1 cellular context compared by ENCODE assay signal in genomic region chr12:34218193-34219045, GRCh38.
TF ChIP-seq lines count a peak whose summit lies in the region.

No MANE protein-coding gene starts in this region.

TF ChIP-seq in K562, 482 proteins besides CTCF, POLR2A, EP300 and RAD21 (continued from another document and continues in another):
- TF ChIP-seq, protein P1, sequence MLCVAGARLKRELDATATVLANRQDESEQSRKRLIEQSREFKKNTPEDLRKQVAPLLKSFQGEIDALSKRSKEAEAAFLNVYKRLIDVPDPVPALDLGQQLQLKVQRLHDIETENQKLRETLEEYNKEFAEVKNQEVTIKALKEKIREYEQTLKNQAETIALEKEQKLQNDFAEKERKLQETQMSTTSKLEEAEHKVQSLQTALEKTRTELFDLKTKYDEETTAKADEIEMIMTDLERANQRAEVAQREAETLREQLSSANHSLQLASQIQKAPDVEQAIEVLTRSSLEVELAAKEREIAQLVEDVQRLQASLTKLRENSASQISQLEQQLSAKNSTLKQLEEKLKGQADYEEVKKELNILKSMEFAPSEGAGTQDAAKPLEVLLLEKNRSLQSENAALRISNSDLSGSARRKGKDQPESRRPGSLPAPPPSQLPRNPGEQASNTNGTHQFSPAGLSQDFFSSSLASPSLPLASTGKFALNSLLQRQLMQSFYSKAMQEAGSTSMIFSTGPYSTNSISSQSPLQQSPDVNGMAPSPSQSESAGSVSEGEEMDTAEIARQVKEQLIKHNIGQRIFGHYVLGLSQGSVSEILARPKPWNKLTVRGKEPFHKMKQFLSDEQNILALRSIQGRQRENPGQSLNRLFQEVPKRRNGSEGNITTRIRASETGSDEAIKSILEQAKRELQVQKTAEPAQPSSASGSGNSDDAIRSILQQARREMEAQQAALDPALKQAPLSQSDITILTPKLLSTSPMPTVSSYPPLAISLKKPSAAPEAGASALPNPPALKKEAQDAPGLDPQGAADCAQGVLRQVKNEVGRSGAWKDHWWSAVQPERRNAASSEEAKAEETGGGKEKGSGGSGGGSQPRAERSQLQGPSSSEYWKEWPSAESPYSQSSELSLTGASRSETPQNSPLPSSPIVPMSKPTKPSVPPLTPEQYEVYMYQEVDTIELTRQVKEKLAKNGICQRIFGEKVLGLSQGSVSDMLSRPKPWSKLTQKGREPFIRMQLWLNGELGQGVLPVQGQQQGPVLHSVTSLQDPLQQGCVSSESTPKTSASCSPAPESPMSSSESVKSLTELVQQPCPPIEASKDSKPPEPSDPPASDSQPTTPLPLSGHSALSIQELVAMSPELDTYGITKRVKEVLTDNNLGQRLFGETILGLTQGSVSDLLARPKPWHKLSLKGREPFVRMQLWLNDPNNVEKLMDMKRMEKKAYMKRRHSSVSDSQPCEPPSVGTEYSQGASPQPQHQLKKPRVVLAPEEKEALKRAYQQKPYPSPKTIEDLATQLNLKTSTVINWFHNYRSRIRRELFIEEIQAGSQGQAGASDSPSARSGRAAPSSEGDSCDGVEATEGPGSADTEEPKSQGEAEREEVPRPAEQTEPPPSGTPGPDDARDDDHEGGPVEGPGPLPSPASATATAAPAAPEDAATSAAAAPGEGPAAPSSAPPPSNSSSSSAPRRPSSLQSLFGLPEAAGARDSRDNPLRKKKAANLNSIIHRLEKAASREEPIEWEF (CRISPR knock-in tag; IDR thresholded peaks at IDR 0.05) = no peak
- TF ChIP-seq ZNF507 (tag; conservative IDR thresholded peaks at IDR 0.05) (no peak), ZBTB11 (CRISPR knock-in tag; IDR thresholded peaks at IDR 0.05) (no peak), NRF1 (conservative IDR thresholded peaks at IDR 0.05 in 1 of 2, IDR thresholded peaks at IDR 0.05 in 1 of 2) (peak; percentile 41 to 61), DDX20 (tag; IDR thresholded peaks at IDR 0.05; ENCODE audit: low read depth) (no peak), CHD1 (IDR thresholded peaks at IDR 0.05; ENCODE audit: low read length) (no peak), ZNF785 (CRISPR knock-in tag; IDR thresholded peaks at IDR 0.05) (no peak), STAG1 (CRISPR knock-in tag; IDR thresholded peaks at IDR 0.05; ENCODE audit: borderline replicate concordance) (peak; percentile 13; the same call in 1 of the 2 replicates), NR2C2 (CRISPR knock-in tag; IDR thresholded peaks at IDR 0.05) (no peak), NR2C2 (tag; IDR thresholded peaks at IDR 0.05) (no peak), TBL1XR1 (IDR thresholded peaks at IDR 0.05; ENCODE audit: low read length in 2 of 2) (no peak), SMC3 (conservative IDR thresholded peaks at IDR 0.05; ENCODE audit: insufficient read depth, low read depth, low read length) (peak; percentile 78), PRPF4 (IDR thresholded peaks at IDR 0.05; ENCODE audit: insufficient read depth, low read depth, low read length, poor library complexity, severe bottlenecking) (no peak), CBX5 (IDR thresholded peaks at IDR 0.05; ENCODE audit: borderline replicate concordance, low read depth) (no peak), DEAF1 (CRISPR knock-in tag; IDR thresholded peaks at IDR 0.05) (0 out of 2 replicates have a peak, but pooled peaks have one; percentile 20), MCM2 (IDR thresholded peaks at IDR 0.05; ENCODE audit: low read depth) (no peak), ZNF655 (CRISPR knock-in tag; IDR thresholded peaks at IDR 0.05) (no peak), HIVEP1 (CRISPR knock-in tag; IDR thresholded peaks at IDR 0.05) (no peak), RCOR1 (IDR thresholded peaks at IDR 0.05; ENCODE audit: borderline replicate concordance in 1 of 2, low read depth in 2 of 2, low read length in 2 of 2) (no peak), SRSF7 (optimal IDR thresholded peaks at IDR 0.05; ENCODE audit: low read depth, low read length) (no peak), ZNF324 (CRISPR knock-in tag; IDR thresholded peaks at IDR 0.05) (no peak), ZNF644 (tag; IDR thresholded peaks at IDR 0.05; ENCODE audit: low read depth) (no peak), MAFF (IDR thresholded peaks at IDR 0.05; ENCODE audit: low read length) (no peak), ZNF124 (CRISPR knock-in tag; IDR thresholded peaks at IDR 0.05) (no peak), ZBTB33 (CRISPR knock-in tag; IDR thresholded peaks at IDR 0.05) (no peak), REST (CRISPR knock-in tag; IDR thresholded peaks at IDR 0.05; ENCODE audit: low read depth) (no peak), ATF1 (CRISPR knock-in tag; IDR thresholded peaks at IDR 0.05) (no peak), ATF1 (tag; IDR thresholded peaks at IDR 0.05) (0 out of 2 replicates have a peak, but pooled peaks have one; percentile 21)
- TF ChIP-seq, protein P2, sequence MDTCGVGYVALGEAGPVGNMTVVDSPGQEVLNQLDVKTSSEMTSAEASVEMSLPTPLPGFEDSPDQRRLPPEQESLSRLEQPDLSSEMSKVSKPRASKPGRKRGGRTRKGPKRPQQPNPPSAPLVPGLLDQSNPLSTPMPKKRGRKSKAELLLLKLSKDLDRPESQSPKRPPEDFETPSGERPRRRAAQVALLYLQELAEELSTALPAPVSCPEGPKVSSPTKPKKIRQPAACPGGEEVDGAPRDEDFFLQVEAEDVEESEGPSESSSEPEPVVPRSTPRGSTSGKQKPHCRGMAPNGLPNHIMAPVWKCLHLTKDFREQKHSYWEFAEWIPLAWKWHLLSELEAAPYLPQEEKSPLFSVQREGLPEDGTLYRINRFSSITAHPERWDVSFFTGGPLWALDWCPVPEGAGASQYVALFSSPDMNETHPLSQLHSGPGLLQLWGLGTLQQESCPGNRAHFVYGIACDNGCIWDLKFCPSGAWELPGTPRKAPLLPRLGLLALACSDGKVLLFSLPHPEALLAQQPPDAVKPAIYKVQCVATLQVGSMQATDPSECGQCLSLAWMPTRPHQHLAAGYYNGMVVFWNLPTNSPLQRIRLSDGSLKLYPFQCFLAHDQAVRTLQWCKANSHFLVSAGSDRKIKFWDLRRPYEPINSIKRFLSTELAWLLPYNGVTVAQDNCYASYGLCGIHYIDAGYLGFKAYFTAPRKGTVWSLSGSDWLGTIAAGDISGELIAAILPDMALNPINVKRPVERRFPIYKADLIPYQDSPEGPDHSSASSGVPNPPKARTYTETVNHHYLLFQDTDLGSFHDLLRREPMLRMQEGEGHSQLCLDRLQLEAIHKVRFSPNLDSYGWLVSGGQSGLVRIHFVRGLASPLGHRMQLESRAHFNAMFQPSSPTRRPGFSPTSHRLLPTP (IDR thresholded peaks at IDR 0.05; ENCODE audit: borderline replicate concordance, extremely low read depth, insufficient read length) = no peak
- TF ChIP-seq, protein P3, sequence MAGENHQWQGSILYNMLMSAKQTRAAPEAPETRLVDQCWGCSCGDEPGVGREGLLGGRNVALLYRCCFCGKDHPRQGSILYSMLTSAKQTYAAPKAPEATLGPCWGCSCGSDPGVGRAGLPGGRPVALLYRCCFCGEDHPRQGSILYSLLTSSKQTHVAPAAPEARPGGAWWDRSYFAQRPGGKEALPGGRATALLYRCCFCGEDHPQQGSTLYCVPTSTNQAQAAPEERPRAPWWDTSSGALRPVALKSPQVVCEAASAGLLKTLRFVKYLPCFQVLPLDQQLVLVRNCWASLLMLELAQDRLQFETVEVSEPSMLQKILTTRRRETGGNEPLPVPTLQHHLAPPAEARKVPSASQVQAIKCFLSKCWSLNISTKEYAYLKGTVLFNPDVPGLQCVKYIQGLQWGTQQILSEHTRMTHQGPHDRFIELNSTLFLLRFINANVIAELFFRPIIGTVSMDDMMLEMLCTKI (IDR thresholded peaks at IDR 0.05; ENCODE audit: partially characterized antibody) = no peak
- TF ChIP-seq, protein P4, sequence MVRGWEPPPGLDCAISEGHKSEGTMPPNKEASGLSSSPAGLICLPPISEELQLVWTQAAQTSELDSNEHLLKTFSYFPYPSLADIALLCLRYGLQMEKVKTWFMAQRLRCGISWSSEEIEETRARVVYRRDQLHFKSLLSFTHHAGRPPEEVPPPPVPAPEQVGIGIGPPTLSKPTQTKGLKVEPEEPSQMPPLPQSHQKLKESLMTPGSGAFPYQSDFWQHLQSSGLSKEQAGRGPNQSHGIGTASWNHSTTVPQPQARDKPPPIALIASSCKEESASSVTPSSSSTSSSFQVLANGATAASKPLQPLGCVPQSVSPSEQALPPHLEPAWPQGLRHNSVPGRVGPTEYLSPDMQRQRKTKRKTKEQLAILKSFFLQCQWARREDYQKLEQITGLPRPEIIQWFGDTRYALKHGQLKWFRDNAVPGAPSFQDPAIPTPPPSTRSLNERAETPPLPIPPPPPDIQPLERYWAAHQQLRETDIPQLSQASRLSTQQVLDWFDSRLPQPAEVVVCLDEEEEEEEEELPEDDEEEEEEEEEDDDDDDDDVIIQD (CRISPR knock-in tag; IDR thresholded peaks at IDR 0.05) = no peak
